In genomic region chr17:1060991-1061390, GRCh38 we compare ENCODE assay signal across 8 cellular contexts.
DNase-seq lines count a peak whose midpoint lies in the region; ATAC-seq and TF ChIP-seq lines count a peak whose summit lies in the region.

No MANE protein-coding gene starts in this region.

- intact Hi-C loops in esophagus muscularis mucosa (cut with DNase I) = no loop called here

- H3K4me1 Mint-ChIP-seq in activated naive CD8-positive, alpha-beta T cell treated with anti-CD3 and anti-CD28 coated beads for 36 hours = no peaks in the 10 kb centered on the region

- H3K4me3 ChIP-seq in AG04449 (ENCODE audit: low read depth, low read length) (no peak overlapping the region), esophagus muscularis mucosa (no peak overlapping the region)

- H3K36me3 Mint-ChIP-seq in activated naive CD8-positive, alpha-beta T cell treated with anti-CD3 and anti-CD28 coated beads for 36 hours = peaks cover 33% of the 10 kb centered on the region

- H3K36me3 ChIP-seq in esophagus muscularis mucosa = peaks cover 25 to 76% (median 62%) of the 10 kb centered on the region in 4 donors

- DNase-seq in AG04449 (ENCODE audit: low read depth, low spot score) = peak; percentile 78
- DNase-seq in HT-29 (ENCODE audit: low spot score) = peak; percentile 65
- peak; percentile 41 for DNase-seq in activated naive CD8-positive, alpha-beta T cell treated with anti-CD3 and anti-CD28 coated beads for 36 hours
- peak; percentile 82 for DNase-seq in kidney glomerular epithelial cell (lab: John Stamatoyannopoulos, UW)
- DNase-seq in NCI-H2029 treated with DMSO at 0.1 percent for 48 hours (lab: John Stamatoyannopoulos, UW) = no peak
- DNase-seq in esophagus muscularis mucosa (ENCODE audit: extremely low spot score) = no peak
- no peak for DNase-seq in NCI-H2107 treated with DMSO at 0.1 percent for 48 hours (lab: John Stamatoyannopoulos, UW; ENCODE audit: unreplicated experiment)

- peaks cover 1% of the 10 kb centered on the region for H3K9me3 Mint-ChIP-seq in activated naive CD8-positive, alpha-beta T cell treated with anti-CD3 and anti-CD28 coated beads for 36 hours

- no peak for TF ChIP-seq POLR2A in esophagus muscularis mucosa (IDR thresholded peaks at IDR 0.05; ENCODE audit: low read depth)

- no peak overlapping the region for H3K27ac Mint-ChIP-seq in activated naive CD8-positive, alpha-beta T cell treated with anti-CD3 and anti-CD28 coated beads for 36 hours

- no peak for TF ChIP-seq CTCF in AG04449 (IDR thresholded peaks at IDR 0.05; ENCODE audit: insufficient read depth, low read length, missing control alignments)
- no peak for TF ChIP-seq CTCF in esophagus muscularis mucosa (IDR thresholded peaks at IDR 0.05)

- POLR2A ChIA-PET in AG04449 (lab: Yijun Ruan, JAX) = no interaction called here

- H3K4me3 Mint-ChIP-seq in activated naive CD8-positive, alpha-beta T cell treated with anti-CD3 and anti-CD28 coated beads for 36 hours = no peak overlapping the region

- H3K4me1 ChIP-seq in esophagus muscularis mucosa = peaks cover 2 to 12% (median 4%) of the 10 kb centered on the region in 4 donors

- H3K27ac ChIP-seq in esophagus muscularis mucosa (replicated peaks in 1 of 4) = peak overlapping the region in 1 of 4 donors; percentile 13

- no peak for ATAC-seq in GM19455 (IDR thresholded peaks at IDR 0.05; ENCODE audit: unreplicated experiment)

- no peak for TF ChIP-seq EP300 in esophagus muscularis mucosa (IDR thresholded peaks at IDR 0.05)

- no peaks in the 10 kb centered on the region for H3K9me3 ChIP-seq in esophagus muscularis mucosa

- WGBS in esophagus muscularis mucosa = 49% methylated on average over 11 of the region's 11 CpGs

- no peaks in the 10 kb centered on the region for H3K27me3 Mint-ChIP-seq in activated naive CD8-positive, alpha-beta T cell treated with anti-CD3 and anti-CD28 coated beads for 36 hours

- H3K27me3 ChIP-seq in esophagus muscularis mucosa = no peaks in the 10 kb centered on the region

- CTCF ChIA-PET in AG04449 (lab: Yijun Ruan, JAX) = no interaction called here

Comparison
In these comparisons a context has a peak if more than half of its experiments do, and no peak if none do; other contexts are left out.
1. DNase-seq: peak in AG04449 (single experiment), HT-29 (single experiment), activated naive CD8-positive, alpha-beta T cell treated with anti-CD3 and anti-CD28 coated beads for 36 hours (single experiment) and kidney glomerular epithelial cell (single experiment); none in NCI-H2029 treated with DMSO at 0.1 percent for 48 hours (single experiment), esophagus muscularis mucosa (single experiment) and NCI-H2107 treated with DMSO at 0.1 percent for 48 hours (single experiment).